Comparison of ENCODE assay signal across 21 cellular contexts in genomic region chr7:127769137-127769536, GRCh38.
DNase-seq lines count a peak whose midpoint lies in the region; ATAC-seq and TF ChIP-seq lines count a peak whose summit lies in the region.
"Had no signal": no experiment of that assay in that cellular context is flagged by ENCODE, and none has a peak within 500 bp of the region (broad histone marks: within the 10 kb centered on the region; RNA-seq: fewer than 3 reads in every experiment).

No MANE protein-coding gene starts in this region.

- H3K4me3 ChIP-seq in Karpas-422 (ENCODE audit: low read length) = no peak overlapping the region
- no peak overlapping the region for H3K4me3 ChIP-seq in osteoblast (ENCODE audit: insufficient read depth, low read length)
- H3K4me3 ChIP-seq: BLaER1 treated with 17β-estradiol and CSF1 and Interleukin-3, amounts not matched to agents 10 nM and 100 nM; SJCRH30 had no signal

- H3K27ac Mint-ChIP-seq in activated naive CD4-positive, alpha-beta T cell treated with anti-CD3 and anti-CD28 coated beads, Interleukin-2, amount 50 U/mL, for 24 hours = peak overlapping the region; percentile 19
- H3K27ac Mint-ChIP-seq in activated naive CD4-positive, alpha-beta T cell treated with anti-CD3 and anti-CD28 coated beads, Interleukin-2, amount 10 ng/mL, durations not matched to agents 7 days and 5 days = no peak overlapping the region
- peak overlapping the region; percentile 18 for H3K27ac Mint-ChIP-seq in glutamatergic neuron (ENCODE audit: unreplicated experiment)
- H3K27ac Mint-ChIP-seq: CD8-positive, alpha-beta T cell had no signal

- H3K27me3 ChIP-seq in Karpas-422 (ENCODE audit: low read length) (no peaks in the 10 kb centered on the region), osteoblast (ENCODE audit: insufficient read depth, low read length) (no peaks in the 10 kb centered on the region)
- H3K27me3 ChIP-seq: BLaER1 treated with 17β-estradiol and CSF1 and Interleukin-3, amounts not matched to agents 10 nM and 100 nM; SJCRH30 had no signal

- H3K9me3 Mint-ChIP-seq in activated naive CD4-positive, alpha-beta T cell treated with anti-CD3 and anti-CD28 coated beads, Interleukin-2, amount 50 U/mL, for 24 hours = peaks cover 5% of the 10 kb centered on the region
- no peaks in the 10 kb centered on the region for H3K9me3 Mint-ChIP-seq in activated naive CD4-positive, alpha-beta T cell treated with anti-CD3 and anti-CD28 coated beads, Interleukin-2, amount 10 ng/mL, durations not matched to agents 7 days and 5 days
- peaks cover 5% of the 10 kb centered on the region for H3K9me3 Mint-ChIP-seq in glutamatergic neuron (ENCODE audit: unreplicated experiment)
- H3K9me3 Mint-ChIP-seq: CD8-positive, alpha-beta T cell had no signal

- ATAC-seq in GM19035 (IDR thresholded peaks at IDR 0.05; ENCODE audit: unreplicated experiment) = no peak
- ATAC-seq: CD8-positive, alpha-beta T cell had no signal

- no peak overlapping the region for H3K4me2 ChIP-seq in Karpas-422 (ENCODE audit: low read depth, low read length, poor library complexity, severe bottlenecking)
- no peak overlapping the region for H3K4me2 ChIP-seq in osteoblast (ENCODE audit: insufficient read depth, low read length)
- H3K4me2 ChIP-seq: BLaER1 treated with 17β-estradiol and CSF1 and Interleukin-3, amounts not matched to agents 10 nM and 100 nM had no signal

- H3K9ac ChIP-seq in Karpas-422 (ENCODE audit: low read length) = no peak overlapping the region
- H3K9ac ChIP-seq: BLaER1 treated with 17β-estradiol and CSF1 and Interleukin-3, amounts not matched to agents 10 nM and 100 nM had no signal

- H3K27ac ChIP-seq in Karpas-422 (ENCODE audit: low read length) (peak overlapping the region; percentile 63; the same call in 1 of the 2 replicates), osteoblast (ENCODE audit: low read depth, low read length) (peak overlapping the region; percentile 59)
- H3K27ac ChIP-seq: BLaER1 treated with 17β-estradiol and CSF1 and Interleukin-3, amounts not matched to agents 10 nM and 100 nM; SJCRH30 had no signal

- H4K20me1 ChIP-seq in Karpas-422 (ENCODE audit: insufficient read depth, low read depth, low read length) (no peaks in the 10 kb centered on the region), osteoblast (ENCODE audit: insufficient read depth, low read length) (peaks cover 46% of the 10 kb centered on the region)

- no peak for DNase-seq in activated naive CD4-positive, alpha-beta T cell treated with anti-CD3 and anti-CD28 coated beads, Interleukin-2, amount 10 ng/mL, durations not matched to agents 7 days and 5 days
- DNase-seq in Karpas-422 (no peak), glutamatergic neuron (no peak), osteoblast (ENCODE audit: insufficient read length, low spot score, missing footprints) (peak; percentile 9), HT-29 (ENCODE audit: low spot score) (no peak), NOMO-1 treated with dmso at 0.1 percent for 144 hours (lab: John Stamatoyannopoulos, UW; ENCODE audit: unreplicated experiment) (no peak)
- DNase-seq: 8988T; CD8-positive, alpha-beta T cell; H7; KBM-7; NCI-H1092 treated with DMSO at 0.1 percent for 48 hours; NCI-H146; NCI-H2029; NCI-H2227 treated with DMSO at 0.1 percent for 48 hours; NCI-H510A; NCI-H748 treated with DMSO at 0.1 percent for 48 hours; OCI-M1; SJCRH30 had no signal

- H3K9me3 ChIP-seq in Karpas-422 (ENCODE audit: low read length) (no peaks in the 10 kb centered on the region), osteoblast (ENCODE audit: low read depth, low read length) (no peaks in the 10 kb centered on the region)
- H3K9me3 ChIP-seq: SJCRH30 had no signal

- H2AFZ ChIP-seq in Karpas-422 (ENCODE audit: low read length) = no peak overlapping the region
- H2AFZ ChIP-seq in osteoblast (ENCODE audit: low read length) = no peak overlapping the region

- CTCF ChIA-PET in activated naive CD4-positive, alpha-beta T cell treated with anti-CD3 and anti-CD28 coated beads, Interleukin-2, amount 10 ng/mL, durations not matched to agents 7 days and 5 days (lab: Charles Lee) = no interaction called here

- H3K4me1 ChIP-seq in Karpas-422 (ENCODE audit: low read length) (peaks cover 73% of the 10 kb centered on the region), osteoblast (ENCODE audit: insufficient read depth, low read length) (peaks cover 43% of the 10 kb centered on the region)

- H3K36me3 ChIP-seq in Karpas-422 (ENCODE audit: insufficient read depth, low read length) (peaks cover 5% of the 10 kb centered on the region; the same call in 1 of the 2 replicates), osteoblast (ENCODE audit: insufficient read depth, low read length) (peaks cover 4% of the 10 kb centered on the region)

- peaks cover 20% of the 10 kb centered on the region for H3K36me3 Mint-ChIP-seq in activated naive CD4-positive, alpha-beta T cell treated with anti-CD3 and anti-CD28 coated beads, Interleukin-2, amount 50 U/mL, for 24 hours
- H3K36me3 Mint-ChIP-seq in activated naive CD4-positive, alpha-beta T cell treated with anti-CD3 and anti-CD28 coated beads, Interleukin-2, amount 10 ng/mL, durations not matched to agents 7 days and 5 days = peaks cover 18% of the 10 kb centered on the region
- no peaks in the 10 kb centered on the region for H3K36me3 Mint-ChIP-seq in glutamatergic neuron (ENCODE audit: unreplicated experiment)

- H3K79me2 ChIP-seq in Karpas-422 (ENCODE audit: low read length) (peaks cover 95% of the 10 kb centered on the region), osteoblast (ENCODE audit: insufficient read depth, low read length) (peaks cover 62% of the 10 kb centered on the region)

- H3K27me3 Mint-ChIP-seq in activated naive CD4-positive, alpha-beta T cell treated with anti-CD3 and anti-CD28 coated beads, Interleukin-2, amount 50 U/mL, for 24 hours = no peaks in the 10 kb centered on the region
- no peaks in the 10 kb centered on the region for H3K27me3 Mint-ChIP-seq in activated naive CD4-positive, alpha-beta T cell treated with anti-CD3 and anti-CD28 coated beads, Interleukin-2, amount 10 ng/mL, durations not matched to agents 7 days and 5 days
- peaks cover 2% of the 10 kb centered on the region for H3K27me3 Mint-ChIP-seq in glutamatergic neuron (ENCODE audit: unreplicated experiment)

- no peak for TF ChIP-seq CTCF in glutamatergic neuron (IDR thresholded peaks at IDR 0.05; ENCODE audit: partially characterized antibody, unreplicated experiment)
- no peak for TF ChIP-seq CTCF in osteoblast (IDR thresholded peaks at IDR 0.05; ENCODE audit: extremely low read depth, low read depth, low read length)

- H3K4me1 Mint-ChIP-seq in activated naive CD4-positive, alpha-beta T cell treated with anti-CD3 and anti-CD28 coated beads, Interleukin-2, amount 50 U/mL, for 24 hours = peaks cover 59% of the 10 kb centered on the region
- H3K4me1 Mint-ChIP-seq in activated naive CD4-positive, alpha-beta T cell treated with anti-CD3 and anti-CD28 coated beads, Interleukin-2, amount 10 ng/mL, durations not matched to agents 7 days and 5 days = peaks cover 11% of the 10 kb centered on the region
- H3K4me1 Mint-ChIP-seq in glutamatergic neuron (ENCODE audit: low read depth, unreplicated experiment) = peaks cover 43% of the 10 kb centered on the region

- no peaks in the 10 kb centered on the region for H3K9me2 ChIP-seq in Karpas-422 (replicated peaks; ENCODE audit: insufficient read depth, low read length)

- no peak overlapping the region for H3K4me3 Mint-ChIP-seq in activated naive CD4-positive, alpha-beta T cell treated with anti-CD3 and anti-CD28 coated beads, Interleukin-2, amount 50 U/mL, for 24 hours
- H3K4me3 Mint-ChIP-seq in activated naive CD4-positive, alpha-beta T cell treated with anti-CD3 and anti-CD28 coated beads, Interleukin-2, amount 10 ng/mL, durations not matched to agents 7 days and 5 days = no peak overlapping the region
- H3K4me3 Mint-ChIP-seq in glutamatergic neuron (ENCODE audit: unreplicated experiment) = no peak overlapping the region
- H3K4me3 Mint-ChIP-seq: CD8-positive, alpha-beta T cell had no signal
